Comparison of ENCODE assay signal across 1 cellular context in genomic region chr1:157154291-157154690, GRCh38.
TF ChIP-seq lines count a peak whose summit lies in the region.

No MANE protein-coding gene starts in this region.

TF ChIP-seq in H1, 55 proteins besides CTCF, POLR2A, EP300 and RAD21 (continued from another document):
- TF ChIP-seq SIN3A (conservative IDR thresholded peaks at IDR 0.05 in 1 of 2, IDR thresholded peaks at IDR 0.05 in 1 of 2; ENCODE audit: low read depth in 1 of 2, low read length in 2 of 2) (no peak), RBBP5 (IDR thresholded peaks at IDR 0.05; ENCODE audit: borderline replicate concordance, low read depth, low read length) (no peak), CHD2 (IDR thresholded peaks at IDR 0.05; ENCODE audit: low read length) (no peak), POLR2AphosphoS5 (IDR thresholded peaks at IDR 0.05; ENCODE audit: low read depth, low read length) (no peak), CREB1 (IDR thresholded peaks at IDR 0.05) (no peak), GTF2F1 (IDR thresholded peaks at IDR 0.05; ENCODE audit: borderline replicate concordance, low read depth, low read length) (no peak), SP2 (IDR thresholded peaks at IDR 0.05; ENCODE audit: low read length) (no peak), CTBP2 (IDR thresholded peaks at IDR 0.05; ENCODE audit: borderline replicate concordance, insufficient read depth, insufficient read length, low read length) (no peak), TAF7 (optimal IDR thresholded peaks at IDR 0.05; ENCODE audit: borderline replicate concordance, low read depth, low read length) (no peak), ZNF274 (IDR thresholded peaks at IDR 0.05; ENCODE audit: borderline replicate concordance, extremely low read depth, low read length) (no peak)
TF ChIP-seq in H1: peak in this region for 0.
